Comparison of ENCODE assay signal across 8 cellular contexts in genomic region chr2:37344453-37345361, GRCh38. TPM values are rescaled to one million over a fixed set of nuclear protein-coding genes. Genes with fewer than 3 reads are reported as not detected.
DNase-seq lines count a peak whose midpoint lies in the region; ATAC-seq and TF ChIP-seq lines count a peak whose summit lies in the region.

Gene QPCT (plus strand): TSS chr2:37344630. CDS start chr2:37344732, 102 bp downstream.

- TF ChIP-seq CTCF in A673 (conservative IDR thresholded peaks at IDR 0.05; ENCODE audit: low read depth, low read length) = no peak
- TF ChIP-seq CTCF in fibroblast of mammary gland (conservative IDR thresholded peaks at IDR 0.05; ENCODE audit: control insufficient read depth, insufficient read depth, low read depth, low read length) = no peak
- TF ChIP-seq CTCF in nephron progenitor cell (IDR thresholded peaks at IDR 0.05) = no peak
- no peak for TF ChIP-seq CTCF in tibial nerve (IDR thresholded peaks at IDR 0.05)

- peaks cover 15% of the 10 kb centered on the region for H3K4me1 Mint-ChIP-seq in nephron progenitor cell

- DNase-seq in A673 (ENCODE audit: low spot score) (peak; percentile 43), NCI-H2227 treated with DMSO at 0.1 percent for 48 hours (lab: John Stamatoyannopoulos, UW) (peak; percentile 22), fibroblast of mammary gland (ENCODE audit: low read depth) (peak; percentile 40), nephron progenitor cell (no peak), tibial nerve (ENCODE audit: low spot score in 2 of 2) (peak; percentile 16 to 32)
- DNase-seq in activated T-cell treated with anti-CD3 and anti-CD28 coated beads, Interleukin-2, amount 50 U/mL, for 48 hours = peak; percentile 72 to 77

- H3K27me3 ChIP-seq in A673 (replicated peaks; ENCODE audit: insufficient read depth, low read depth, low read length, poor library complexity) = no peaks in the 10 kb centered on the region
- no peaks in the 10 kb centered on the region for H3K27me3 ChIP-seq in tibial nerve

- no peak within 1 kb of the TSS for H3K27ac Mint-ChIP-seq in nephron progenitor cell

- peak; percentile 57 for ATAC-seq in GM19351 (IDR thresholded peaks at IDR 0.05; ENCODE audit: unreplicated experiment)
- ATAC-seq in GM18505 (IDR thresholded peaks at IDR 0.05; ENCODE audit: unreplicated experiment) = no peak

- H3K9me3 ChIP-seq in A673 (ENCODE audit: low read depth, low read length, poor library complexity, severe bottlenecking) = no peaks in the 10 kb centered on the region
- H3K9me3 ChIP-seq in tibial nerve = no peaks in the 10 kb centered on the region

- H3K36me3 ChIP-seq in A673 (ENCODE audit: insufficient read depth, low read length, poor library complexity, severe bottlenecking) = no peaks in the 10 kb centered on the region
- H3K36me3 ChIP-seq in tibial nerve = no peaks in the 10 kb centered on the region

- H3K4me3 ChIP-seq in A673 (ENCODE audit: low read depth, low read length, poor library complexity, severe bottlenecking) (peak within 1 kb of the TSS; percentile 56), fibroblast of mammary gland (ENCODE audit: control insufficient read depth, low read depth, low read length) (peak within 1 kb of the TSS; percentile 40), tibial nerve (peak within 1 kb of the TSS; percentile 56 to 76 (median 65))

- intact Hi-C loops in A673 (cut with micrococcal nuclease; ENCODE audit: unreplicated experiment) = no loop called here

- H3K27me3 Mint-ChIP-seq in nephron progenitor cell (ENCODE audit: low read depth, poor library complexity) = peaks cover 9% of the 10 kb centered on the region

- H3K27ac ChIP-seq in A673 (ENCODE audit: low read depth, low read length, poor library complexity, severe bottlenecking) (no peak within 1 kb of the TSS), tibial nerve (peak within 1 kb of the TSS; percentile 9 to 85 (median 68))

- H3K4me3 Mint-ChIP-seq in nephron progenitor cell = peak within 1 kb of the TSS; percentile 53

- 6% methylated on average over 10 to 53 of the region's 73 CpGs for WGBS in tibial nerve, 2 donors

- no peaks in the 10 kb centered on the region for H3K9me3 Mint-ChIP-seq in nephron progenitor cell

- no TSS peak for BruUV-seq in A673 (replicated peaks; lab: Mats Ljungman, UMichigan)

- H3K4me1 ChIP-seq in A673 (ENCODE audit: insufficient read depth, low read length, poor library complexity, severe bottlenecking) (no peaks in the 10 kb centered on the region), tibial nerve (peaks cover 0 to 24% (median 10%) of the 10 kb centered on the region in 4 donors)

- POLR2A ChIA-PET in A673 (lab: Charles Lee; ENCODE audit: low non-redundant PET) = no interaction called here

- no peak for TF ChIP-seq EP300 in tibial nerve (IDR thresholded peaks at IDR 0.05)

- CTCF ChIA-PET in A673 (lab: Charles Lee) = no interaction called here

- TF ChIP-seq POLR2A in tibial nerve (IDR thresholded peaks at IDR 0.05) (no peak), GM18505 (IDR thresholded peaks at IDR 0.05; ENCODE audit: borderline replicate concordance, extremely low read depth, insufficient read depth, insufficient read length) (no peak)

- no peaks in the 10 kb centered on the region for H3K36me3 Mint-ChIP-seq in nephron progenitor cell (ENCODE audit: low read depth)

RNA-seq across cellular contexts. Expression of gene QPCT, which starts in this region (rescaled TPM):
- 2.2 and 4.2 TPM in 2 replicates for total RNA-seq in A673 (2021)
- 1 to 10 TPM; 1.5 to 4.8 (median 3.1) TPM for total RNA-seq in tibial nerve
